In the genomic region with DNA sequence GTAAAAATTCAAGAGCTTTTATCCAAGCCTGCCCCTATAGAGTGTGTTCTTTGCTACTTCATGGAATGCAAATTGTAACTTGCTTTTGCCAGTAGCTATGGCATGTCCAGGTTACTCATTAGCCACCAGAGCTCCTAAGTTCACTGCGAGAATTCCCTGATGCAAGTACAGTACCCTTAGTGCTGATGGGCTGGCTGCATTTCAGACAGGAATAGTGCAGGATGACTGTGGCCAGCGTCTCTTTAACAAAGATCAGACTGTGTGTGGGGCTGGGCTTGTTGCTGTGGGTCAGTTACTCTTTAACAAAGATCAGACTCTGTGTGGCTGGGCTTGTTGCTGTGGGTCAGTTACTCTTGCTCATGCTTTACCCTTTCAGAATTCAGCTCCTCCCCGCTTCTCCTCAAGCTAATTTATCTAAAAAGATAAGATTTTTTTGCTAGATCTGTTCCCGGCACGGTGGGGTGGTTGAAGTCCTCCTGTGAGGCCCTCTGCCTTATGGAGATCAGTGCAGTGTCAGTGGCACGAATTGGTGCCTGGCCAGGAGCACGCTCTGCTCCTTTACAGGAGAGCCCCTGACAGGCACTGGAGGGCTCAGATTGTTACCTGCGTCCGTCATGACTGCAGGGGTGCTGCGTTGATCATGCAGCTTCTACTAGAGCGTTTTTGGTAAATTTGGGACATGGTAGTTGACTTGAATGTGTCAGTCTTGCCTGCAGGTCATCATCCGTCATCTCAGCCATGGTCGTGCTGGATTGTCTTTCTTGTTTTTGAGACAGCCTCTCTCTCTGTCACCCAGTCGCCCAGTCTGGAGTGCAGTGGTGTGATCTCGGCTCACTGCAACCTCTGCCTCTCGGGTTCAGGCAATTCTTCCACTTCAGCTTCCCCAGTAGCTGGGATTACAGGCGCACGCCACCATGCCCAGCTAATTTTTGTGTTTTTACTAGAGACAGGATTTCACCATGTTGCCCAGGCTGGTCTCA, we compare ENCODE assay signal across 1 cellular context.
TF ChIP-seq lines count a peak whose summit lies in the region.

No MANE protein-coding gene starts in this region.

TF ChIP-seq in HepG2, 621 proteins besides CTCF, POLR2A, EP300 and RAD21 (continued from another document and continues in another):
- no peak for TF ChIP-seq E2F5 (CRISPR knock-in tag; conservative IDR thresholded peaks at IDR 0.05)
- no peak for TF ChIP-seq JARID2 (CRISPR knock-in tag; IDR thresholded peaks at IDR 0.05; ENCODE audit: insufficient replicate concordance)
- 0 out of 2 replicates have a peak, but pooled peaks have one; percentile 13 for TF ChIP-seq ZNF644 (CRISPR knock-in tag; IDR thresholded peaks at IDR 0.05; ENCODE audit: low read depth)
- no peak; the same call in 1 of the 2 replicates for TF ChIP-seq ZNF503 (CRISPR knock-in tag; IDR thresholded peaks at IDR 0.05)
- TF ChIP-seq IKZF4 (CRISPR knock-in tag; IDR thresholded peaks at IDR 0.05; ENCODE audit: borderline replicate concordance, low read depth, not compliant biosample characterization): no peak
- TF ChIP-seq ZNF766 (CRISPR knock-in tag; IDR thresholded peaks at IDR 0.05; ENCODE audit: borderline replicate concordance): no peak
- TF ChIP-seq ZMAT3 (CRISPR knock-in tag; conservative IDR thresholded peaks at IDR 0.05): no peak
- no peak for TF ChIP-seq GTF2F1 (IDR thresholded peaks at IDR 0.05; ENCODE audit: low read length)
- no peak; the same call in 1 of the 2 replicates for TF ChIP-seq CCDC6 (CRISPR knock-in tag; IDR thresholded peaks at IDR 0.05)
- TF ChIP-seq, protein P1, sequence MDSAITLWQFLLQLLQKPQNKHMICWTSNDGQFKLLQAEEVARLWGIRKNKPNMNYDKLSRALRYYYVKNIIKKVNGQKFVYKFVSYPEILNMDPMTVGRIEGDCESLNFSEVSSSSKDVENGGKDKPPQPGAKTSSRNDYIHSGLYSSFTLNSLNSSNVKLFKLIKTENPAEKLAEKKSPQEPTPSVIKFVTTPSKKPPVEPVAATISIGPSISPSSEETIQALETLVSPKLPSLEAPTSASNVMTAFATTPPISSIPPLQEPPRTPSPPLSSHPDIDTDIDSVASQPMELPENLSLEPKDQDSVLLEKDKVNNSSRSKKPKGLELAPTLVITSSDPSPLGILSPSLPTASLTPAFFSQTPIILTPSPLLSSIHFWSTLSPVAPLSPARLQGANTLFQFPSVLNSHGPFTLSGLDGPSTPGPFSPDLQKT (CRISPR knock-in tag; IDR thresholded peaks at IDR 0.05; ENCODE audit: borderline replicate concordance): no peak
- no peak for TF ChIP-seq ZNF660 (CRISPR knock-in tag; IDR thresholded peaks at IDR 0.05; ENCODE audit: borderline replicate concordance, low read depth)
- peak; percentile 72 for TF ChIP-seq ZNF331 (CRISPR knock-in tag; IDR thresholded peaks at IDR 0.05)
- no peak for TF ChIP-seq ZNF772 (CRISPR knock-in tag; IDR thresholded peaks at IDR 0.05)
- TF ChIP-seq PAF1 (CRISPR knock-in tag; IDR thresholded peaks at IDR 0.05): no peak
- TF ChIP-seq WIZ (CRISPR knock-in tag; IDR thresholded peaks at IDR 0.05): no peak
- 0 out of 2 replicates have a peak, but pooled peaks have one; percentile 9 for TF ChIP-seq ZBTB38 (CRISPR knock-in tag; IDR thresholded peaks at IDR 0.05)
- TF ChIP-seq ZSCAN20 (CRISPR knock-in tag; IDR thresholded peaks at IDR 0.05; ENCODE audit: borderline replicate concordance): no peak
- no peak for TF ChIP-seq ARHGAP35 (CRISPR knock-in tag; IDR thresholded peaks at IDR 0.05; ENCODE audit: borderline replicate concordance)
- no peak for TF ChIP-seq HOXD1 (CRISPR knock-in tag; IDR thresholded peaks at IDR 0.05)
- TF ChIP-seq, protein P2, sequence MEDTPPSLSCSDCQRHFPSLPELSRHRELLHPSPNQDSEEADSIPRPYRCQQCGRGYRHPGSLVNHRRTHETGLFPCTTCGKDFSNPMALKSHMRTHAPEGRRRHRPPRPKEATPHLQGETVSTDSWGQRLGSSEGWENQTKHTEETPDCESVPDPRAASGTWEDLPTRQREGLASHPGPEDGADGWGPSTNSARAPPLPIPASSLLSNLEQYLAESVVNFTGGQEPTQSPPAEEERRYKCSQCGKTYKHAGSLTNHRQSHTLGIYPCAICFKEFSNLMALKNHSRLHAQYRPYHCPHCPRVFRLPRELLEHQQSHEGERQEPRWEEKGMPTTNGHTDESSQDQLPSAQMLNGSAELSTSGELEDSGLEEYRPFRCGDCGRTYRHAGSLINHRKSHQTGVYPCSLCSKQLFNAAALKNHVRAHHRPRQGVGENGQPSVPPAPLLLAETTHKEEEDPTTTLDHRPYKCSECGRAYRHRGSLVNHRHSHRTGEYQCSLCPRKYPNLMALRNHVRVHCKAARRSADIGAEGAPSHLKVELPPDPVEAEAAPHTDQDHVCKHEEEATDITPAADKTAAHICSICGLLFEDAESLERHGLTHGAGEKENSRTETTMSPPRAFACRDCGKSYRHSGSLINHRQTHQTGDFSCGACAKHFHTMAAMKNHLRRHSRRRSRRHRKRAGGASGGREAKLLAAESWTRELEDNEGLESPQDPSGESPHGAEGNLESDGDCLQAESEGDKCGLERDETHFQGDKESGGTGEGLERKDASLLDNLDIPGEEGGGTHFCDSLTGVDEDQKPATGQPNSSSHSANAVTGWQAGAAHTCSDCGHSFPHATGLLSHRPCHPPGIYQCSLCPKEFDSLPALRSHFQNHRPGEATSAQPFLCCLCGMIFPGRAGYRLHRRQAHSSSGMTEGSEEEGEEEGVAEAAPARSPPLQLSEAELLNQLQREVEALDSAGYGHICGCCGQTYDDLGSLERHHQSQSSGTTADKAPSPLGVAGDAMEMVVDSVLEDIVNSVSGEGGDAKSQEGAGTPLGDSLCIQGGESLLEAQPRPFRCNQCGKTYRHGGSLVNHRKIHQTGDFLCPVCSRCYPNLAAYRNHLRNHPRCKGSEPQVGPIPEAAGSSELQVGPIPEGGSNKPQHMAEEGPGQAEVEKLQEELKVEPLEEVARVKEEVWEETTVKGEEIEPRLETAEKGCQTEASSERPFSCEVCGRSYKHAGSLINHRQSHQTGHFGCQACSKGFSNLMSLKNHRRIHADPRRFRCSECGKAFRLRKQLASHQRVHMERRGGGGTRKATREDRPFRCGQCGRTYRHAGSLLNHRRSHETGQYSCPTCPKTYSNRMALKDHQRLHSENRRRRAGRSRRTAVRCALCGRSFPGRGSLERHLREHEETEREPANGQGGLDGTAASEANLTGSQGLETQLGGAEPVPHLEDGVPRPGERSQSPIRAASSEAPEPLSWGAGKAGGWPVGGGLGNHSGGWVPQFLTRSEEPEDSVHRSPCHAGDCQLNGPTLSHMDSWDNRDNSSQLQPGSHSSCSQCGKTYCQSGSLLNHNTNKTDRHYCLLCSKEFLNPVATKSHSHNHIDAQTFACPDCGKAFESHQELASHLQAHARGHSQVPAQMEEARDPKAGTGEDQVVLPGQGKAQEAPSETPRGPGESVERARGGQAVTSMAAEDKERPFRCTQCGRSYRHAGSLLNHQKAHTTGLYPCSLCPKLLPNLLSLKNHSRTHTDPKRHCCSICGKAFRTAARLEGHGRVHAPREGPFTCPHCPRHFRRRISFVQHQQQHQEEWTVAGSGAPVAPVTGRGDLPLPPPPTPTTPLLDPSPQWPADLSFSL (CRISPR knock-in tag; IDR thresholded peaks at IDR 0.05): peak; percentile 48; the same call in 1 of the 2 replicates
- TF ChIP-seq PLRG1 (conservative IDR thresholded peaks at IDR 0.05): no peak
- TF ChIP-seq ZNF550 (CRISPR knock-in tag; IDR thresholded peaks at IDR 0.05; ENCODE audit: borderline replicate concordance): no peak
- TF ChIP-seq ESRRA (CRISPR knock-in tag; IDR thresholded peaks at IDR 0.05; ENCODE audit: low read depth): 0 out of 2 replicates have a peak, but pooled peaks have one; percentile 21
- TF ChIP-seq, protein P3, sequence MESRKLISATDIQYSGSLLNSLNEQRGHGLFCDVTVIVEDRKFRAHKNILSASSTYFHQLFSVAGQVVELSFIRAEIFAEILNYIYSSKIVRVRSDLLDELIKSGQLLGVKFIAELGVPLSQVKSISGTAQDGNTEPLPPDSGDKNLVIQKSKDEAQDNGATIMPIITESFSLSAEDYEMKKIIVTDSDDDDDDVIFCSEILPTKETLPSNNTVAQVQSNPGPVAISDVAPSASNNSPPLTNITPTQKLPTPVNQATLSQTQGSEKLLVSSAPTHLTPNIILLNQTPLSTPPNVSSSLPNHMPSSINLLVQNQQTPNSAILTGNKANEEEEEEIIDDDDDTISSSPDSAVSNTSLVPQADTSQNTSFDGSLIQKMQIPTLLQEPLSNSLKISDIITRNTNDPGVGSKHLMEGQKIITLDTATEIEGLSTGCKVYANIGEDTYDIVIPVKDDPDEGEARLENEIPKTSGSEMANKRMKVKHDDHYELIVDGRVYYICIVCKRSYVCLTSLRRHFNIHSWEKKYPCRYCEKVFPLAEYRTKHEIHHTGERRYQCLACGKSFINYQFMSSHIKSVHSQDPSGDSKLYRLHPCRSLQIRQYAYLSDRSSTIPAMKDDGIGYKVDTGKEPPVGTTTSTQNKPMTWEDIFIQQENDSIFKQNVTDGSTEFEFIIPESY (CRISPR knock-in tag; IDR thresholded peaks at IDR 0.05): no peak
- no peak for TF ChIP-seq ZNF605 (CRISPR knock-in tag; IDR thresholded peaks at IDR 0.05)
- TF ChIP-seq NONO (IDR thresholded peaks at IDR 0.05): no peak
- TF ChIP-seq NONO (CRISPR knock-in tag; conservative IDR thresholded peaks at IDR 0.05): peak; percentile 69; the same call in 1 of the 2 replicates
- TF ChIP-seq ZC3H4 (CRISPR knock-in tag; IDR thresholded peaks at IDR 0.05; ENCODE audit: borderline replicate concordance): no peak
- no peak for TF ChIP-seq ZBTB34 (CRISPR knock-in tag; IDR thresholded peaks at IDR 0.05)
- TF ChIP-seq TEF (CRISPR knock-in tag; IDR thresholded peaks at IDR 0.05): no peak
- TF ChIP-seq ADNP (CRISPR knock-in tag; IDR thresholded peaks at IDR 0.05): no peak
- TF ChIP-seq, protein P4, sequence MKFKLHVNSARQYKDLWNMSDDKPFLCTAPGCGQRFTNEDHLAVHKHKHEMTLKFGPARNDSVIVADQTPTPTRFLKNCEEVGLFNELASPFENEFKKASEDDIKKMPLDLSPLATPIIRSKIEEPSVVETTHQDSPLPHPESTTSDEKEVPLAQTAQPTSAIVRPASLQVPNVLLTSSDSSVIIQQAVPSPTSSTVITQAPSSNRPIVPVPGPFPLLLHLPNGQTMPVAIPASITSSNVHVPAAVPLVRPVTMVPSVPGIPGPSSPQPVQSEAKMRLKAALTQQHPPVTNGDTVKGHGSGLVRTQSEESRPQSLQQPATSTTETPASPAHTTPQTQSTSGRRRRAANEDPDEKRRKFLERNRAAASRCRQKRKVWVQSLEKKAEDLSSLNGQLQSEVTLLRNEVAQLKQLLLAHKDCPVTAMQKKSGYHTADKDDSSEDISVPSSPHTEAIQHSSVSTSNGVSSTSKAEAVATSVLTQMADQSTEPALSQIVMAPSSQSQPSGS (CRISPR knock-in tag; IDR thresholded peaks at IDR 0.05): peak; percentile 54
- no peak for TF ChIP-seq ZNF615 (CRISPR knock-in tag; IDR thresholded peaks at IDR 0.05; ENCODE audit: borderline replicate concordance)
- TF ChIP-seq ZNF580 (CRISPR knock-in tag; IDR thresholded peaks at IDR 0.05; ENCODE audit: borderline replicate concordance, low read depth): 0 out of 2 replicates have a peak, but pooled peaks have one; percentile 53
- TF ChIP-seq ZBTB43 (CRISPR knock-in tag; conservative IDR thresholded peaks at IDR 0.05): no peak
